15 cellular contexts compared by ENCODE assay signal in genomic region chr15:60720084-60720483, GRCh38.
DNase-seq lines count a peak whose midpoint lies in the region; ATAC-seq, FAIRE-seq and TF ChIP-seq lines count a peak whose summit lies in the region.
"Had no signal": no experiment of that assay in that cellular context is flagged by ENCODE, and none has a peak within 500 bp of the region (broad histone marks: within the 10 kb centered on the region; RNA-seq: fewer than 3 reads in every experiment).

No MANE protein-coding gene starts in this region.

- H3K4me3 ChIP-seq in naive thymus-derived CD4-positive, alpha-beta T cell (ENCODE audit: low read length) = peak overlapping the region; percentile 3
- H3K4me3 ChIP-seq in transverse colon = no peak overlapping the region
- H3K4me3 ChIP-seq: left lung had no signal

- H3K4me1 ChIP-seq in naive thymus-derived CD4-positive, alpha-beta T cell (ENCODE audit: control insufficient read depth in 2 of 2, insufficient read depth in 2 of 2, low read length in 2 of 2) = peaks cover 27% of the 10 kb centered on the region in 2 donors
- H3K4me1 ChIP-seq in transverse colon = no peaks in the 10 kb centered on the region
- H3K4me1 ChIP-seq: left lung had no signal

- peaks cover 7% of the 10 kb centered on the region for H3K36me3 Mint-ChIP-seq in T-helper 1 cell treated with Interleukin-12 subunit alpha and Interleukin-12 subunit beta and Interleukin-4 antibody, amounts not matched to agents 30 μg/mL and 1 μg/mL, for 36 hours (ENCODE audit: low read depth)
- H3K36me3 Mint-ChIP-seq in activated T-helper 1 cell treated with anti-CD3 and anti-CD28 coated beads, Interleukin-12 subunit alpha, Interleukin-12 subunit beta, Interleukin-2, Interleukin-4 antibody, amounts not matched to agents 30 ng/mL and 10 ng/mL and 1 ng/mL, durations not matched to agents 14 hours and 24 hours and 36 hours (ENCODE audit: low read depth) = peaks cover 10% of the 10 kb centered on the region
- H3K36me3 Mint-ChIP-seq in naive thymus-derived CD4-positive, alpha-beta T cell = peaks cover 0 to 7% (median 0%) of the 10 kb centered on the region in 5 donors

- POLR2A ChIA-PET in naive thymus-derived CD4-positive, alpha-beta T cell (lab: Charles Lee) = interaction anchor here (0.7 to 1.6 kb wide), 7 partner anchors 12 to 134 kb away, joined by 3 to 6 read pairs (median 3); no protein-coding TSS in a partner anchor

- no peak for ATAC-seq in naive thymus-derived CD4-positive, alpha-beta T cell
- no peak for ATAC-seq in HG03432 (IDR thresholded peaks at IDR 0.05; ENCODE audit: unreplicated experiment)
- ATAC-seq: left lung had no signal

- no peak for TF ChIP-seq POLR2A in GM12892 (IDR thresholded peaks at IDR 0.05; ENCODE audit: low read depth, low read length)
- no peak for TF ChIP-seq POLR2A in transverse colon (IDR thresholded peaks at IDR 0.05)

- TF ChIP-seq CTCF in transverse colon (IDR thresholded peaks at IDR 0.05) = no peak

- no peak for TF ChIP-seq EP300 in transverse colon (IDR thresholded peaks at IDR 0.05; ENCODE audit: low read depth)

- H3K27ac ChIP-seq in naive thymus-derived CD4-positive, alpha-beta T cell (ENCODE audit: low read depth, low read length) = peak overlapping the region; percentile 6
- no peak overlapping the region for H3K27ac ChIP-seq in transverse colon
- H3K27ac ChIP-seq: 22Rv1, left lung had no signal

- H3K27me3 Mint-ChIP-seq in T-helper 1 cell treated with Interleukin-12 subunit alpha and Interleukin-12 subunit beta and Interleukin-4 antibody, amounts not matched to agents 30 μg/mL and 1 μg/mL, for 36 hours (ENCODE audit: low read depth) = no peaks in the 10 kb centered on the region
- no peaks in the 10 kb centered on the region for H3K27me3 Mint-ChIP-seq in activated T-helper 1 cell treated with anti-CD3 and anti-CD28 coated beads, Interleukin-12 subunit alpha, Interleukin-12 subunit beta, Interleukin-2, Interleukin-4 antibody, amounts not matched to agents 30 ng/mL and 10 ng/mL and 1 ng/mL, durations not matched to agents 14 hours and 24 hours and 36 hours (ENCODE audit: insufficient read depth)
- H3K27me3 Mint-ChIP-seq in naive thymus-derived CD4-positive, alpha-beta T cell = no peaks in the 10 kb centered on the region

- 89 to 96% methylated on average over 3 to 9 of the region's 9 CpGs for WGBS in transverse colon (ENCODE audit: low coverage in 1 of 2), 2 donors

- FAIRE-seq in GM12892 (lab: Jason Lieb, UNC) = peak; percentile 74
- FAIRE-seq: TTC549 had no signal

- H3K27me3 ChIP-seq in naive thymus-derived CD4-positive, alpha-beta T cell (ENCODE audit: control insufficient read depth in 2 of 2, insufficient read depth in 2 of 2, low read length in 2 of 2) = no peaks in the 10 kb centered on the region
- no peaks in the 10 kb centered on the region for H3K27me3 ChIP-seq in transverse colon
- H3K27me3 ChIP-seq: left lung had no signal

- H3K27ac Mint-ChIP-seq in T-helper 1 cell treated with Interleukin-12 subunit alpha and Interleukin-12 subunit beta and Interleukin-4 antibody, amounts not matched to agents 30 μg/mL and 1 μg/mL, for 36 hours = peak overlapping the region; percentile 91
- peak overlapping the region; percentile 88 for H3K27ac Mint-ChIP-seq in activated T-helper 1 cell treated with anti-CD3 and anti-CD28 coated beads, Interleukin-12 subunit alpha, Interleukin-12 subunit beta, Interleukin-2, Interleukin-4 antibody, amounts not matched to agents 30 ng/mL and 10 ng/mL and 1 ng/mL, durations not matched to agents 14 hours and 24 hours and 36 hours
- peak overlapping the region; percentile 63 to 92 (median 85) for H3K27ac Mint-ChIP-seq in naive thymus-derived CD4-positive, alpha-beta T cell

- peak overlapping the region; percentile 67 for H3K4me3 Mint-ChIP-seq in T-helper 1 cell treated with Interleukin-12 subunit alpha and Interleukin-12 subunit beta and Interleukin-4 antibody, amounts not matched to agents 30 μg/mL and 1 μg/mL, for 36 hours
- peak overlapping the region; percentile 56 for H3K4me3 Mint-ChIP-seq in activated T-helper 1 cell treated with anti-CD3 and anti-CD28 coated beads, Interleukin-12 subunit alpha, Interleukin-12 subunit beta, Interleukin-2, Interleukin-4 antibody, amounts not matched to agents 30 ng/mL and 10 ng/mL and 1 ng/mL, durations not matched to agents 14 hours and 24 hours and 36 hours
- peak overlapping the region; percentile 58 to 83 (median 77) for H3K4me3 Mint-ChIP-seq in naive thymus-derived CD4-positive, alpha-beta T cell

- H3K9me3 Mint-ChIP-seq in T-helper 1 cell treated with Interleukin-12 subunit alpha and Interleukin-12 subunit beta and Interleukin-4 antibody, amounts not matched to agents 30 μg/mL and 1 μg/mL, for 36 hours = no peaks in the 10 kb centered on the region
- peaks cover 6% of the 10 kb centered on the region for H3K9me3 Mint-ChIP-seq in activated T-helper 1 cell treated with anti-CD3 and anti-CD28 coated beads, Interleukin-12 subunit alpha, Interleukin-12 subunit beta, Interleukin-2, Interleukin-4 antibody, amounts not matched to agents 30 ng/mL and 10 ng/mL and 1 ng/mL, durations not matched to agents 14 hours and 24 hours and 36 hours
- H3K9me3 Mint-ChIP-seq in naive thymus-derived CD4-positive, alpha-beta T cell = peaks cover 0 to 7% (median 0%) of the 10 kb centered on the region in 11 donors

- DNase-seq in T-helper 1 cell (no peak), GM12892 (ENCODE audit: insufficient read length) (no peak), transverse colon (no peak), NCI-H446 (lab: John Stamatoyannopoulos, UW) (no peak)
- DNase-seq in activated T-helper 1 cell treated with anti-CD3 and anti-CD28 coated beads, Interleukin-12 subunit alpha, Interleukin-12 subunit beta, Interleukin-2, Interleukin-4 antibody, amounts not matched to agents 30 ng/mL and 10 ng/mL and 1 ng/mL, durations not matched to agents 14 hours and 24 hours and 36 hours (ENCODE audit: low spot score) = no peak
- DNase-seq in naive thymus-derived CD4-positive, alpha-beta T cell = no peak
- DNase-seq: dermis blood vessel endothelial cell, HCEC 1CT, hypothalamus, left lung, NCI-H1105 had no signal

- H3K36me3 ChIP-seq in naive thymus-derived CD4-positive, alpha-beta T cell (ENCODE audit: control insufficient read depth in 2 of 3, insufficient read depth in 3 of 3, low read length in 3 of 3) = no peaks in the 10 kb centered on the region
- no peaks in the 10 kb centered on the region for H3K36me3 ChIP-seq in transverse colon
- H3K36me3 ChIP-seq: left lung had no signal

- peaks cover 43% of the 10 kb centered on the region for H3K4me1 Mint-ChIP-seq in T-helper 1 cell treated with Interleukin-12 subunit alpha and Interleukin-12 subunit beta and Interleukin-4 antibody, amounts not matched to agents 30 μg/mL and 1 μg/mL, for 36 hours (ENCODE audit: low read depth)
- peaks cover 80% of the 10 kb centered on the region for H3K4me1 Mint-ChIP-seq in activated T-helper 1 cell treated with anti-CD3 and anti-CD28 coated beads, Interleukin-12 subunit alpha, Interleukin-12 subunit beta, Interleukin-2, Interleukin-4 antibody, amounts not matched to agents 30 ng/mL and 10 ng/mL and 1 ng/mL, durations not matched to agents 14 hours and 24 hours and 36 hours (ENCODE audit: low read depth)
- H3K4me1 Mint-ChIP-seq in naive thymus-derived CD4-positive, alpha-beta T cell = peaks cover 29 to 65% (median 53%) of the 10 kb centered on the region in 7 donors

- intact Hi-C loops in activated T-helper 1 cell treated with anti-CD3 and anti-CD28 coated beads, Interleukin-12 subunit alpha, Interleukin-12 subunit beta, Interleukin-2, Interleukin-4 antibody, amounts not matched to agents 30 ng/mL and 10 ng/mL and 1 ng/mL, durations not matched to agents 14 hours and 24 hours and 36 hours (cut with micrococcal nuclease) = loop anchor here (1.0 to 5.0 kb wide), 11 partner anchors 15 to 331 kb away; no protein-coding TSS in a partner anchor
- intact Hi-C loops in naive thymus-derived CD4-positive, alpha-beta T cell (cut with micrococcal nuclease) = loop anchor here (2.0 to 5.0 kb wide), 9 partner anchors 42 to 192 kb away; no protein-coding TSS in a partner anchor
- intact Hi-C loops in transverse colon (cut with DNase I; ENCODE audit: low total_unique reads) = no loop called here

- in situ Hi-C loops in transverse colon (cut with MboI; ENCODE audit: low pct_ligation_motif_present in 1 of 4, low pct_unique_long_range_greater_than_20kb in 1 of 4, low sequenced_read_pairs in 3 of 4) = loop anchor here in 1 of 4 donors (10.0 kb wide), 1 partner anchor 65 kb away; no protein-coding TSS in a partner anchor

- CTCF ChIA-PET in naive thymus-derived CD4-positive, alpha-beta T cell (lab: Charles Lee) = no interaction called here

- H3K9me3 ChIP-seq in naive thymus-derived CD4-positive, alpha-beta T cell (ENCODE audit: control insufficient read depth in 2 of 3, low read length in 3 of 3) = no peaks in the 10 kb centered on the region
- H3K9me3 ChIP-seq in transverse colon = no peaks in the 10 kb centered on the region
- H3K9me3 ChIP-seq: left lung had no signal
